Comparison of ENCODE assay signal across 8 cellular contexts in genomic region chr15:42737529-42738328, GRCh38. TPM values are rescaled to one million over a fixed set of nuclear protein-coding genes. Genes with fewer than 3 reads are reported as not detected.
DNase-seq lines count a peak whose midpoint lies in the region; ATAC-seq, FAIRE-seq and TF ChIP-seq lines count a peak whose summit lies in the region.

No MANE protein-coding gene starts in this region.

- no peaks in the 10 kb centered on the region for H3K9me3 Mint-ChIP-seq in activated T-helper 2 cell treated with anti-CD3 and anti-CD28 coated beads, Interferon-gamma antibody, Interleukin-2, Interleukin-4, amounts not matched to agents 10 μg/mL and 5 μg/mL and 100 μg/mL, durations not matched to agents 14 hours and 24 hours and 36 hours

- H3K36me3 Mint-ChIP-seq in activated T-helper 2 cell treated with anti-CD3 and anti-CD28 coated beads, Interferon-gamma antibody, Interleukin-2, Interleukin-4, amounts not matched to agents 10 μg/mL and 5 μg/mL and 100 μg/mL, durations not matched to agents 14 hours and 24 hours and 36 hours (ENCODE audit: low read depth) = peaks cover 24% of the 10 kb centered on the region

- H3K27me3 Mint-ChIP-seq in activated T-helper 2 cell treated with anti-CD3 and anti-CD28 coated beads, Interferon-gamma antibody, Interleukin-2, Interleukin-4, amounts not matched to agents 10 μg/mL and 5 μg/mL and 100 μg/mL, durations not matched to agents 14 hours and 24 hours and 36 hours (ENCODE audit: low read depth) = no peaks in the 10 kb centered on the region

- peak overlapping the region; percentile 69 for H3K27ac Mint-ChIP-seq in activated T-helper 2 cell treated with anti-CD3 and anti-CD28 coated beads, Interferon-gamma antibody, Interleukin-2, Interleukin-4, amounts not matched to agents 10 μg/mL and 5 μg/mL and 100 μg/mL, durations not matched to agents 14 hours and 24 hours and 36 hours

- 88% methylated on average over 21 of the region's 21 CpGs for WGBS in thymus

- no peak for FAIRE-seq in kidney (lab: Jason Lieb, UNC)

- CTCF ChIA-PET in AG04450 (lab: Charles Lee) (interaction anchor here (0.5 to 3.4 kb wide), 2 partner anchors 95 to 188 kb away, joined by 13 to 24 read pairs; no protein-coding TSS in a partner anchor), HEK293T (lab: Yijun Ruan, JAX) (interaction anchor here (0.6 to 2.3 kb wide), 4 partner anchors 11 to 295 kb away, joined by 3 to 8 read pairs (median 3); no protein-coding TSS in a partner anchor)

- H3K36me3 ChIP-seq in kidney (ENCODE audit: control insufficient read depth in 1 of 2, insufficient read depth in 2 of 2, low read length in 2 of 2) = peaks cover 10 to 11% of the 10 kb centered on the region in 2 donors
- peaks cover 20% of the 10 kb centered on the region for H3K36me3 ChIP-seq in thymus (ENCODE audit: control insufficient read depth, insufficient read depth)

- no peak for ATAC-seq in HG03159 (IDR thresholded peaks at IDR 0.05; ENCODE audit: unreplicated experiment)
- ATAC-seq in HG02970 (IDR thresholded peaks at IDR 0.05; ENCODE audit: low FRiP score, unreplicated experiment) = no peak

- POLR2A ChIA-PET in AG04450 (lab: Yijun Ruan, JAX) = no interaction called here
- POLR2A ChIA-PET in HEK293T (lab: Yijun Ruan, JAX) = interaction anchor here (0.6 kb wide), 1 partner anchor 195 kb away, joined by 3 read pairs; no protein-coding TSS in a partner anchor

- H3K9ac ChIP-seq in kidney (ENCODE audit: low read length in 2 of 2) = peak overlapping the region; percentile 90

- peaks cover 0 to 8% of the 10 kb centered on the region in 2 donors for H3K4me1 ChIP-seq in kidney (ENCODE audit: control insufficient read depth in 1 of 2, insufficient read depth in 1 of 2, low read depth in 1 of 2, low read length in 2 of 2)
- peaks cover 9% of the 10 kb centered on the region for H3K4me1 ChIP-seq in thymus (ENCODE audit: control insufficient read depth, insufficient read depth, low read length)

- intact Hi-C loops in activated T-helper 2 cell treated with anti-CD3 and anti-CD28 coated beads, Interferon-gamma antibody, Interleukin-2, Interleukin-4, amounts not matched to agents 10 μg/mL and 5 μg/mL and 100 μg/mL, durations not matched to agents 14 hours and 24 hours and 36 hours (cut with micrococcal nuclease) = loop anchor here (1.0 to 2.0 kb wide), 2 partner anchors 57 to 184 kb away; no protein-coding TSS in a partner anchor
- intact Hi-C loops in kidney (cut with DNase I) = no loop called here

- no peaks in the 10 kb centered on the region for H3K9me3 ChIP-seq in AG04450 (ENCODE audit: control insufficient read depth, insufficient read depth, low read length)
- H3K9me3 ChIP-seq in kidney (ENCODE audit: control insufficient read depth in 1 of 2, low read length in 2 of 2) = no peaks in the 10 kb centered on the region
- no peaks in the 10 kb centered on the region for H3K9me3 ChIP-seq in thymus (ENCODE audit: control insufficient read depth)

- TF ChIP-seq CTCF in AG04450 (IDR thresholded peaks at IDR 0.05; ENCODE audit: low read depth, low read length) (no peak), kidney (IDR thresholded peaks at IDR 0.05; ENCODE audit: borderline replicate concordance, extremely low read depth, insufficient read depth) (no peak)

- H3K4me1 Mint-ChIP-seq in activated T-helper 2 cell treated with anti-CD3 and anti-CD28 coated beads, Interferon-gamma antibody, Interleukin-2, Interleukin-4, amounts not matched to agents 10 μg/mL and 5 μg/mL and 100 μg/mL, durations not matched to agents 14 hours and 24 hours and 36 hours (ENCODE audit: low read depth) = peaks cover 6% of the 10 kb centered on the region

- peak overlapping the region; percentile 64 for H3K4me3 ChIP-seq in AG04450 (ENCODE audit: low read depth, low read length)
- peak overlapping the region; percentile 72 to 75 for H3K4me3 ChIP-seq in kidney (ENCODE audit: low read length in 2 of 2)
- H3K4me3 ChIP-seq in thymus (ENCODE audit: low read length) = peak overlapping the region; percentile 93

- H3K27ac ChIP-seq in AG04450 (ENCODE audit: low read depth, low read length) = peak overlapping the region; percentile 87
- peak overlapping the region; percentile 71 to 83 for H3K27ac ChIP-seq in kidney (ENCODE audit: low read depth in 2 of 2, low read length in 2 of 2)
- no peak overlapping the region for H3K27ac ChIP-seq in thymus (ENCODE audit: low read depth)

- DNase-seq in AG04450 (ENCODE audit: low read depth, low spot score) = no peak
- DNase-seq in HEK293T (ENCODE audit: extremely low spot score) = no peak
- no peak for DNase-seq in activated T-helper 2 cell treated with anti-CD3 and anti-CD28 coated beads, Interferon-gamma antibody, Interleukin-2, Interleukin-4, amounts not matched to agents 10 μg/mL and 5 μg/mL and 100 μg/mL, durations not matched to agents 14 hours and 24 hours and 36 hours (ENCODE audit: low spot score)
- DNase-seq in kidney = no peak
- no peak for DNase-seq in NCI-H1092 (lab: John Stamatoyannopoulos, UW)

- H3K27me3 ChIP-seq in AG04450 (ENCODE audit: control insufficient read depth, insufficient read depth, low read length) = no peaks in the 10 kb centered on the region
- H3K27me3 ChIP-seq in thymus (ENCODE audit: control insufficient read depth, insufficient read depth) = no peaks in the 10 kb centered on the region

- peak overlapping the region; percentile 68 for H3K4me3 Mint-ChIP-seq in activated T-helper 2 cell treated with anti-CD3 and anti-CD28 coated beads, Interferon-gamma antibody, Interleukin-2, Interleukin-4, amounts not matched to agents 10 μg/mL and 5 μg/mL and 100 μg/mL, durations not matched to agents 14 hours and 24 hours and 36 hours (ENCODE audit: low read depth)

TF ChIP-seq in HEK293T, 16 proteins besides CTCF, POLR2A, EP300 and RAD21:
- no peak for TF ChIP-seq FOXA1 (IDR thresholded peaks at IDR 0.05)
- 0 out of 2 replicates have a peak, but pooled peaks have one; percentile 13 for TF ChIP-seq ZNF384 (IDR thresholded peaks at IDR 0.05)

RNA-seq across cellular contexts. Expression of gene CDAN1, which starts 0.8 kb away (rescaled TPM):
- 3.9 and 4.4 TPM in 2 replicates for polyA plus RNA-seq in AG04450 (2011; rRNA removed)
- 6.7 and 6.8 TPM in 2 replicates for polyA minus RNA-seq in AG04450 (2011; rRNA and poly(A)+ RNA removed)
- 24.2 and 26.6 TPM in 2 replicates for total RNA-seq in activated T-helper 2 cell treated with anti-CD3 and anti-CD28 coated beads, Interferon-gamma antibody, Interleukin-2, Interleukin-4, amounts not matched to agents 10 μg/mL and 5 μg/mL and 100 μg/mL, durations not matched to agents 14 hours and 24 hours and 36 hours
- total RNA-seq in kidney = 13.1 TPM
- polyA plus RNA-seq in kidney (ENCODE audit: insufficient read depth, low read depth, low replicate concordance) = 7.0 TPM
- polyA plus RNA-seq in thymus = 14.8 TPM
